In genomic region chr9:34989056-34989945, GRCh38 we compare ENCODE assay signal across 8 cellular contexts. TPM values are rescaled to one million over a fixed set of nuclear protein-coding genes. Genes with fewer than 3 reads are reported as not detected.
DNase-seq lines count a peak whose midpoint lies in the region; ATAC-seq lines count a peak whose summit lies in the region.

Gene DNAJB5 (plus strand): TSS chr9:34989745. CDS start chr9:34990631, 886 bp downstream.

- peak within 1 kb of the TSS; percentile 63 to 70 for H2BK12ac ChIP-seq in mesenchymal stem cell (ENCODE audit: low read length in 2 of 2)

- H3K23ac ChIP-seq in mesenchymal stem cell (ENCODE audit: low read length in 2 of 2) = peak within 1 kb of the TSS in 1 of 2 experiments; percentile 2

- peak within 1 kb of the TSS; percentile 45 for H3K27ac ChIP-seq in mesenchymal stem cell (ENCODE audit: low read length, poor library complexity, severe bottlenecking)

- peak; percentile 97 for DNase-seq in Caki2 (ENCODE audit: low read depth)
- DNase-seq in HUDEP-2 (lab: John Stamatoyannopoulos, UW; ENCODE audit: unreplicated experiment in 76 of 76) = peak in 75 of 76 experiments; percentile 21 to 92 (median 81)
- DNase-seq in NOMO-1 treated with dmso at 0.1 percent for 144 hours (lab: John Stamatoyannopoulos, UW; ENCODE audit: unreplicated experiment) = peak; percentile 100
- DNase-seq in activated CD8-positive, alpha-beta memory T cell treated with anti-CD3 and anti-CD28 coated beads, Interleukin-2, amount 50 U/mL, for 24 hours (ENCODE audit: extremely low read depth) = peak; percentile 93
- DNase-seq in mesenchymal stem cell = peak; percentile 100
- DNase-seq in stimulated activated CD8-positive, alpha-beta memory T cell treated with anti-CD3 and anti-CD28 coated beads, Interleukin-12 subunit alpha, Interleukin-12 subunit beta, amount 100 ng/mL, for 24 hours (ENCODE audit: extremely low read depth) = peak; percentile 91

- in situ Hi-C loops in Caki2 (cut with HindIII; ENCODE audit: low pct_unique_long_range_greater_than_20kb, low sequenced_read_pairs) = no loop called here

- H3K9ac ChIP-seq in endocrine pancreas (ENCODE audit: control insufficient read depth, insufficient read depth, low read length) = peak within 1 kb of the TSS; percentile 84
- peak within 1 kb of the TSS; percentile 93 for H3K9ac ChIP-seq in mesenchymal stem cell (ENCODE audit: low read length)

- peak within 1 kb of the TSS; percentile 99 for H2BK15ac ChIP-seq in mesenchymal stem cell (ENCODE audit: low read depth, poor library complexity, severe bottlenecking)

- no peak within 1 kb of the TSS for H2AK5ac ChIP-seq in mesenchymal stem cell (ENCODE audit: low read length, severe bottlenecking)

- H4K8ac ChIP-seq in mesenchymal stem cell (ENCODE audit: low read length) = peak within 1 kb of the TSS; percentile 64

- H4K91ac ChIP-seq in mesenchymal stem cell (ENCODE audit: low read length) = peak within 1 kb of the TSS; percentile 48

- H3K4me3 ChIP-seq in endocrine pancreas (ENCODE audit: control insufficient read depth, insufficient read depth, low read length) (no peak within 1 kb of the TSS), mesenchymal stem cell (ENCODE audit: insufficient read depth in 1 of 2, low read depth in 1 of 2, low read length in 2 of 2) (peak within 1 kb of the TSS; percentile 82 to 87)

- peak within 1 kb of the TSS; percentile 71 for H2BK5ac ChIP-seq in mesenchymal stem cell (ENCODE audit: low read depth, low read length, poor library complexity, severe bottlenecking)

- peak within 1 kb of the TSS; percentile 80 to 82 for H3K4ac ChIP-seq in mesenchymal stem cell (ENCODE audit: low read depth in 1 of 2, low read length in 2 of 2)

- H3K36me3 ChIP-seq in endocrine pancreas (ENCODE audit: control insufficient read depth, insufficient read depth, low read length) (no peaks in the 10 kb centered on the region), mesenchymal stem cell (ENCODE audit: control insufficient read depth in 1 of 2, insufficient read depth in 2 of 2, low read depth in 1 of 2, low read length in 2 of 2) (peaks cover 0 to 8% of the 10 kb centered on the region in 2 experiments)

- peak; percentile 81 for ATAC-seq in GM21390 (IDR thresholded peaks at IDR 0.05; ENCODE audit: unreplicated experiment)

- H3K9me3 ChIP-seq in endocrine pancreas (ENCODE audit: control insufficient read depth, low read length) (no peaks in the 10 kb centered on the region), mesenchymal stem cell (ENCODE audit: control insufficient read depth, low read length) (no peaks in the 10 kb centered on the region)

- H2AFZ ChIP-seq in mesenchymal stem cell (ENCODE audit: low read depth, low read length) = peak within 1 kb of the TSS; percentile 74

- H3K27me3 ChIP-seq in endocrine pancreas (ENCODE audit: control insufficient read depth, insufficient read depth, low read length) (no peaks in the 10 kb centered on the region), mesenchymal stem cell (ENCODE audit: control insufficient read depth in 1 of 2, insufficient read depth in 1 of 2, low read length in 2 of 2) (peaks cover 0 to 3% of the 10 kb centered on the region in 2 experiments)

- peaks cover 13% of the 10 kb centered on the region for H3K79me1 ChIP-seq in mesenchymal stem cell (replicated peaks; ENCODE audit: low read length, poor library complexity, severe bottlenecking)

- no peaks in the 10 kb centered on the region for H3K4me1 ChIP-seq in endocrine pancreas (ENCODE audit: control insufficient read depth, insufficient read depth, low read length)
- peaks cover 50% of the 10 kb centered on the region for H3K4me1 ChIP-seq in mesenchymal stem cell (ENCODE audit: control insufficient read depth, insufficient read depth, low read depth, low read length)

- H2BK120ac ChIP-seq in mesenchymal stem cell (ENCODE audit: low read depth, low read length) = peak within 1 kb of the TSS; percentile 85

- H3K18ac ChIP-seq in mesenchymal stem cell (ENCODE audit: low read depth in 1 of 2, low read length in 2 of 2) = peak within 1 kb of the TSS; percentile 86

- H3K4me2 ChIP-seq in mesenchymal stem cell (ENCODE audit: low read length, poor library complexity, severe bottlenecking) = peak within 1 kb of the TSS; percentile 88

- H3K14ac ChIP-seq in mesenchymal stem cell (ENCODE audit: low read length in 2 of 2) = peak within 1 kb of the TSS in 1 of 2 experiments; percentile 92

- WGBS in mesenchymal stem cell = 2% methylated on average over 45 of the region's 61 CpGs

RNA-seq across cellular contexts. Expression of gene DNAJB5, which starts in this region (rescaled TPM):
- total RNA-seq in Caki2 (2014; rRNA removed; shearing (Covaris generic); ENCODE audit: low replicate concordance) = 0.20 and 0.90 TPM in 2 replicates
- polyA plus RNA-seq in mesenchymal stem cell (2013, experiment 1 of 2) = 18.0 TPM
- polyA plus RNA-seq in mesenchymal stem cell (2013, experiment 2 of 2) = 17.9 TPM

Comparison
In these comparisons a context has a peak if more than half of its experiments do, and no peak if none do; other contexts are left out.
1. Peak in DNase-seq in Caki2; RNA of the gene not detected or under 1 TPM.